8 cellular contexts compared by ENCODE assay signal in genomic region chr3:196604548-196604947, GRCh38. TPM values are rescaled to one million over a fixed set of nuclear protein-coding genes. Genes with fewer than 3 reads are reported as not detected.
DNase-seq lines count a peak whose midpoint lies in the region; ATAC-seq and TF ChIP-seq lines count a peak whose summit lies in the region.
"Had no signal": no experiment of that assay in that cellular context is flagged by ENCODE, and none has a peak within 500 bp of the region (broad histone marks: within the 10 kb centered on the region; RNA-seq: fewer than 3 reads in every experiment).

No MANE protein-coding gene starts in this region.

- intact Hi-C loops in PC-3 (cut with micrococcal nuclease) = no loop called here

- no peak for TF ChIP-seq CTCF in PC-3 (conservative IDR thresholded peaks at IDR 0.05; ENCODE audit: low read depth, low read length)

- H4K20me1 ChIP-seq in Karpas-422 (ENCODE audit: insufficient read depth, low read depth, low read length) (no peaks in the 10 kb centered on the region), PC-3 (ENCODE audit: low read length) (no peaks in the 10 kb centered on the region)

- no peak overlapping the region for H3K27ac Mint-ChIP-seq in activated naive CD8-positive, alpha-beta T cell treated with anti-CD3 and anti-CD28 coated beads, Interleukin-2, amount 50 U/mL, for 24 hours

- no peak overlapping the region for H3K27ac ChIP-seq in Karpas-422 (ENCODE audit: low read length)
- H3K27ac ChIP-seq in PC-3 (ENCODE audit: low read length) = no peak overlapping the region

- ATAC-seq in activated naive CD8-positive, alpha-beta T cell treated with anti-CD3 and anti-CD28 coated beads, Interleukin-2, amount 50 U/mL, for 24 hours = peak; percentile 47
- ATAC-seq in PC-3 = no peak
- ATAC-seq in GM21717 (IDR thresholded peaks at IDR 0.05; ENCODE audit: unreplicated experiment) = no peak

- H3K4me3 ChIP-seq in Karpas-422 (ENCODE audit: low read length) (no peak overlapping the region), PC-3 (ENCODE audit: low read length) (no peak overlapping the region)

- H3K79me2 ChIP-seq in Karpas-422 (ENCODE audit: low read length) (no peaks in the 10 kb centered on the region), PC-3 (ENCODE audit: low read length) (no peaks in the 10 kb centered on the region)

- peaks cover 6% of the 10 kb centered on the region for H3K4me1 Mint-ChIP-seq in activated naive CD8-positive, alpha-beta T cell treated with anti-CD3 and anti-CD28 coated beads, Interleukin-2, amount 50 U/mL, for 24 hours

- H3K36me3 ChIP-seq in Karpas-422 (ENCODE audit: insufficient read depth, low read length) (no peaks in the 10 kb centered on the region), PC-3 (ENCODE audit: low read depth, low read length) (no peaks in the 10 kb centered on the region)

- H3K9ac ChIP-seq in Karpas-422 (ENCODE audit: low read length) = no peak overlapping the region
- H3K9ac ChIP-seq in PC-3 (ENCODE audit: low read length) = no peak overlapping the region

- H3F3A ChIP-seq in PC-3 (ENCODE audit: low read length, unreplicated experiment) = no peaks in the 10 kb centered on the region

- H3K4me1 ChIP-seq in Karpas-422 (ENCODE audit: low read length) (peaks cover 7% of the 10 kb centered on the region), PC-3 (ENCODE audit: insufficient read depth, low read length) (peaks cover 2% of the 10 kb centered on the region; the same call in 1 of the 2 replicates)

- H3K9me3 ChIP-seq in Karpas-422 (ENCODE audit: low read length) (no peaks in the 10 kb centered on the region), PC-3 (ENCODE audit: low read length) (no peaks in the 10 kb centered on the region)

- H2AFZ ChIP-seq in Karpas-422 (ENCODE audit: low read length) (no peak overlapping the region), PC-3 (ENCODE audit: low read length) (no peak overlapping the region)

- H3K9me3 Mint-ChIP-seq in activated naive CD8-positive, alpha-beta T cell treated with anti-CD3 and anti-CD28 coated beads, Interleukin-2, amount 50 U/mL, for 24 hours = no peaks in the 10 kb centered on the region

- no peak overlapping the region for H3K4me3 Mint-ChIP-seq in activated naive CD8-positive, alpha-beta T cell treated with anti-CD3 and anti-CD28 coated beads, Interleukin-2, amount 50 U/mL, for 24 hours

- CTCF ChIA-PET in PC-3 (lab: Charles Lee) = interaction anchor here (0.7 kb wide), 1 partner anchor 83 kb away, joined by 4 read pairs; no protein-coding TSS in a partner anchor

- H3K36me3 Mint-ChIP-seq in activated naive CD8-positive, alpha-beta T cell treated with anti-CD3 and anti-CD28 coated beads, Interleukin-2, amount 50 U/mL, for 24 hours (ENCODE audit: low read depth) = no peaks in the 10 kb centered on the region

- H3K27me3 ChIP-seq in Karpas-422 (ENCODE audit: low read length) = 0 out of 2 replicates have a peak, but pooled peaks cover 3% of the 10 kb centered on the region
- H3K27me3 ChIP-seq in PC-3 (ENCODE audit: low read length) = no peaks in the 10 kb centered on the region

- POLR2A ChIA-PET in PC-3 (lab: Charles Lee; ENCODE audit: unreplicated experiment) = no interaction called here

- H3K9me2 ChIP-seq in Karpas-422 (replicated peaks; ENCODE audit: insufficient read depth, low read length) (no peaks in the 10 kb centered on the region), PC-3 (replicated peaks; ENCODE audit: low read length) (no peaks in the 10 kb centered on the region)

- DNase-seq in Karpas-422 (peak; percentile 66), PC-3 (no peak), iPS-NIHi7 (ENCODE audit: extremely low spot score) (no peak)
- DNase-seq in activated CD4-positive, alpha-beta T cell treated with anti-CD3 and anti-CD28 coated beads for 1 hour = peak; percentile 64
- DNase-seq in activated naive CD8-positive, alpha-beta T cell treated with anti-CD3 and anti-CD28 coated beads, Interleukin-2, amount 50 U/mL, for 24 hours = no peak
- DNase-seq in stimulated activated CD4-positive, alpha-beta T cell treated with anti-CD3 and anti-CD28 coated beads, TNF-alpha, amount 100 ng/mL, for 24 hours (ENCODE audit: low read depth in 3 of 3) = peak in 2 of 3 experiments; percentile 35 to 43
- DNase-seq: NCI-H526 treated with DMSO at 0.1 percent for 48 hours had no signal

- BruUV-seq in PC-3 (replicated peaks; lab: Mats Ljungman, UMichigan) = no TSS peak

- H3K4me2 ChIP-seq in Karpas-422 (ENCODE audit: low read depth, low read length, poor library complexity, severe bottlenecking) = no peak overlapping the region
- no peak overlapping the region for H3K4me2 ChIP-seq in PC-3 (ENCODE audit: low read length)

- no peaks in the 10 kb centered on the region for H3K27me3 Mint-ChIP-seq in activated naive CD8-positive, alpha-beta T cell treated with anti-CD3 and anti-CD28 coated beads, Interleukin-2, amount 50 U/mL, for 24 hours

RNA-seq across cellular contexts. Expression of gene NRROS, which starts 34.9 kb away (rescaled TPM):
- total RNA-seq in Karpas-422 (2014; rRNA removed; shearing (Covaris generic); ENCODE audit: low replicate concordance) = 0.52 and 1.0 TPM in 2 replicates
- total RNA-seq in PC-3 (2014; rRNA removed) = 0.07 and 0.29 TPM in 2 replicates

RNA-seq across cellular contexts. Expression of gene FBXO45, which starts 36.1 kb away (rescaled TPM):
- total RNA-seq in Karpas-422 (2014; rRNA removed; shearing (Covaris generic); ENCODE audit: low replicate concordance) = 14.4 and 15.2 TPM in 2 replicates
- total RNA-seq in PC-3 (2014; rRNA removed) = 20.8 and 22.3 TPM in 2 replicates

RNA-seq across cellular contexts. Expression of gene WDR53, which starts 36.2 kb away (rescaled TPM):
- 7.0 and 9.2 TPM in 2 replicates for total RNA-seq in Karpas-422 (2014; rRNA removed; shearing (Covaris generic); ENCODE audit: low replicate concordance)
- total RNA-seq in PC-3 (2014; rRNA removed) = 11.7 and 17.4 TPM in 2 replicates

Comparison
In these comparisons a context has a peak if more than half of its experiments do, and no peak if none do; other contexts are left out.
1. DNase-seq: peak in Karpas-422 (single experiment), activated CD4-positive, alpha-beta T cell treated with anti-CD3 and anti-CD28 coated beads for 1 hour (single experiment) and stimulated activated CD4-positive, alpha-beta T cell treated with anti-CD3 and anti-CD28 coated beads, TNF-alpha, amount 100 ng/mL, for 24 hours (2 of 3); none in activated naive CD8-positive, alpha-beta T cell treated with anti-CD3 and anti-CD28 coated beads, Interleukin-2, amount 50 U/mL, for 24 hours (single experiment), PC-3 (single experiment) and iPS-NIHi7 (single experiment).